23 cellular contexts compared by ENCODE assay signal in genomic region chr13:107295391-107296157, GRCh38.
"Had no signal": no experiment of that assay in that cellular context is flagged by ENCODE, and none has a peak within 500 bp of the region (broad histone marks: within the 10 kb centered on the region; RNA-seq: fewer than 3 reads in every experiment).

No MANE protein-coding gene starts in this region.

- H3K4me1 ChIP-seq: body of pancreas, breast epithelium had no signal

- H3K9me3 ChIP-seq: body of pancreas, breast epithelium, MG63 had no signal

- H3K27me3 ChIP-seq: body of pancreas, breast epithelium, MG63 had no signal

- H3K27ac ChIP-seq: body of pancreas, breast epithelium had no signal

- ATAC-seq: activated CD8-positive, alpha-beta T cell treated with anti-CD3 and anti-CD28 coated beads for 36 hours; activated T-cell treated with anti-CD3 and anti-CD28 coated beads, Interleukin-2, amount 50 U/mL, for 72 hours; activated T-helper 17 cell treated with anti-CD3 and anti-CD28 coated beads, Interleukin-2, amount 50 U/mL, for 72 hours; body of pancreas; Panc1 had no signal

- H3K36me3 ChIP-seq: breast epithelium, MG63 had no signal

- H3K4me3 ChIP-seq: body of pancreas, breast epithelium, MG63 had no signal

- DNase-seq: activated CD4-positive, alpha-beta T cell treated with anti-CD3 and anti-CD28 coated beads, Interleukin-2, amount 10 ng/mL, durations not matched to agents 24 days and 14 days; activated CD4-positive, alpha-beta T cell treated with anti-CD3 and anti-CD28 coated beads, Interleukin-2, amount 50 U/mL, for 4 hours; activated CD8-positive, alpha-beta T cell treated with anti-CD3 and anti-CD28 coated beads for 36 hours; activated effector memory CD4-positive, alpha-beta T cell treated with anti-CD3 and anti-CD28 coated beads, Interleukin-2, amount 50 U/mL, for 16 hours; activated naive CD4-positive, alpha-beta T cell; activated naive CD4-positive, alpha-beta T cell treated with anti-CD3 and anti-CD28 coated beads, Interleukin-2, amount 50 U/mL, for 16 hours; activated naive CD8-positive, alpha-beta T cell treated with anti-CD3 and anti-CD28 coated beads for 36 hours; activated T-cell treated with anti-CD3 and anti-CD28 coated beads, Interleukin-2, amount 50 U/mL, for 1 hour; activated T-cell treated with anti-CD3 and anti-CD28 coated beads, Interleukin-2, amount 50 U/mL, for 72 hours; body of pancreas; Kasumi-1; MG63; NCI-H1092; NCI-H1436 treated with DMSO at 0.1 percent for 48 hours; NCI-H1694 treated with DMSO at 0.1 percent for 48 hours; NCI-H2029; NCI-H345; NCI-H524 treated with DMSO at 0.1 percent for 48 hours; SHP77 treated with DMSO at 0.1 percent for 48 hours; T1000 had no signal
